In the genomic region with DNA sequence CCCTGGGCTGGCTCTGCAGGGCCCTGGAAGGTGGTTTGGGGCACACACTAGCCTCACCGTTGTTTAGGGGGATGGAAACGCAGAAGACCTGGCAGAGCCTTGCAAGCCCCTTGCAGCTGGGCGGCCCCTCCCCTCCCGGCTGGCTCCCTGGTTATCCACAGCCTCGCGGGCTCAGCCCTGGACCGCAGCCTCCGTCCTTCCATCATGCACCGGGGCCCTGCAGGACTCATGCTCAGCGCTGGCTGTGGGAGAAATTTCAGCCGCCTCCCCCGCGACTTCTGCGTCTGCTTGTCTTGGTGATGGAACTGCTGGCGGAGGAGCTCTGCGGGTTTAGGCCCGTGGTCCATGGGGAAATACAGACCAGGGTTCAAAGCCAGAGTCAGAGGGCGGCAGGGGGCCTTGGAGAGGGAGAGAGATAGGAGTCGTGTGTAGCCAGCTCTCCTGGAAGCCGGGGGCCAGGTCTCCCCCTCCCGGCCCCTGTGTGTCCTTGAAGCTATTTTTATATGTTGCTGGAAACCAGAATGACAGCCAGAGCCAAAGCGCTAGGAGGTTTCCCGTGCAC, we compare ENCODE assay signal across 11 cellular contexts.
A peak's percentile ranks its signal among the peaks of the same experiment; 100 is the strongest.
DNase-seq lines count a peak whose midpoint lies in the region; ATAC-seq, FAIRE-seq and TF ChIP-seq lines count a peak whose summit lies in the region.
"Had no signal": no experiment of that assay in that cellular context is flagged by ENCODE, and none has a peak within 500 bp of the region (broad histone marks: within the 10 kb centered on the region; RNA-seq: fewer than 3 reads in every experiment).

No MANE protein-coding gene starts in this region.

- no peak for FAIRE-seq in H1 (lab: Jason Lieb, UNC)

- H3K27me3 Mint-ChIP-seq in CD14-positive monocyte (ENCODE audit: low read depth in 3 of 3): peaks cover 14 to 28% (median 18%) of the 10 kb centered on the region in 3 donors
- peaks cover 0 to 4% (median 0%) of the 10 kb centered on the region in 5 donors for H3K27me3 Mint-ChIP-seq in naive thymus-derived CD8-positive, alpha-beta T cell

- no peak overlapping the region for H3K14ac ChIP-seq in H1 (ENCODE audit: insufficient read length)

- POLR2A ChIA-PET in H1 (lab: Charles Lee; ENCODE audit: partially characterized antibody): interaction anchor here (1.2 kb wide), 2 partner anchors 76 to 81 kb away, joined by 3 read pairs; partner anchors contain the start of gene IER5L
- POLR2A ChIA-PET in naive thymus-derived CD8-positive, alpha-beta T cell (lab: Charles Lee): interaction anchor here (0.9 to 3.1 kb wide), 5 partner anchors 10 to 18 kb away, joined by 3 to 12 read pairs (median 3); no protein-coding TSS in a partner anchor

- WGBS in H1 (ENCODE audit: extremely low coverage in 1 of 2, insufficient coverage in 1 of 2, insufficient read length in 1 of 2, insufficient replicate concordance in 2 of 2, low coverage in 1 of 2, low lambda C conversion rate in 2 of 2, missing lambda C conversion rate in 1 of 2), 2 experiments: 76% methylated on average over 23 of the region's 23 CpGs; no CpG with 5 or more reads in 1 of the 2 experiments
- 34% methylated on average over 23 of the region's 23 CpGs for whole genome bisulfite sequencing in liver

- no peaks in the 10 kb centered on the region for H4K20me1 ChIP-seq in H1 (replicated peaks in 1 of 2; ENCODE audit: control insufficient read depth in 1 of 2, insufficient read depth in 2 of 2, low read length in 2 of 2)

- H3K27me3 ChIP-seq in H1 (replicated peaks in 1 of 4; ENCODE audit: control insufficient read depth in 3 of 4, extremely low read depth in 1 of 4, insufficient read depth in 3 of 4, low read length in 3 of 4) (peaks cover under 1 to 14% (median 12%) of the 10 kb centered on the region in 4 experiments), liver (ENCODE audit: control insufficient read depth in 4 of 4, insufficient read depth in 4 of 4, low read length in 3 of 4) (peaks cover 0 to 7% (median 3%) of the 10 kb centered on the region in 4 donors)

- H3K79me2 ChIP-seq in H1 (ENCODE audit: control insufficient read depth in 1 of 2, insufficient read depth in 2 of 2, low read length in 2 of 2): no peaks in the 10 kb centered on the region

- no peak overlapping the region for H2BK12ac ChIP-seq in H1 (ENCODE audit: low read depth, low read length)

- no peaks in the 10 kb centered on the region for H3K36me3 Mint-ChIP-seq in CD14-positive monocyte
- H3K36me3 Mint-ChIP-seq in naive thymus-derived CD8-positive, alpha-beta T cell: no peaks in the 10 kb centered on the region

- no peaks in the 10 kb centered on the region for H3K79me1 ChIP-seq in H1 (ENCODE audit: low read depth, low read length)

- peak overlapping the region in 1 of 7 donors; percentile 6 for H3K27ac Mint-ChIP-seq in CD14-positive monocyte
- H3K27ac Mint-ChIP-seq in naive thymus-derived CD8-positive, alpha-beta T cell: no peak overlapping the region

- H4K91ac ChIP-seq in H1 (replicated peaks; ENCODE audit: insufficient read length, low read length): no peak overlapping the region

- H3K27ac ChIP-seq in H1 (ENCODE audit: low read depth, low read length): no peak overlapping the region
- H3K27ac ChIP-seq in liver (ENCODE audit: low read depth in 1 of 2, low read length in 2 of 2): no peak overlapping the region
- peak overlapping the region; percentile 58 for H3K27ac ChIP-seq in substantia nigra (ENCODE audit: low read depth, low read length, poor library complexity, severe bottlenecking)

- H3K4me1 Mint-ChIP-seq in CD14-positive monocyte: peaks cover 14% of the 10 kb centered on the region
- peaks cover 9 to 17% (median 14%) of the 10 kb centered on the region in 4 donors for H3K4me1 Mint-ChIP-seq in naive thymus-derived CD8-positive, alpha-beta T cell

- no peak overlapping the region; the same call in 1 of the 2 replicates for H4K8ac ChIP-seq in H1 (ENCODE audit: extremely low read depth, insufficient read depth, low read length)

- CTCF ChIA-PET in H1 (lab: Charles Lee; ENCODE audit: partially characterized antibody): interaction anchor here (0.6 to 2.6 kb wide), 8 partner anchors 13 to 355 kb away, joined by 3 to 10 read pairs (median 4); partner anchors contain the start of gene IER5L

- H3K36me3 ChIP-seq in H1 (ENCODE audit: control insufficient read depth in 2 of 4, insufficient read depth in 4 of 4, low read length in 3 of 4): no peaks in the 10 kb centered on the region
- H3K36me3 ChIP-seq in liver (ENCODE audit: control insufficient read depth in 4 of 4, insufficient read depth in 3 of 4, low read depth in 1 of 4, low read length in 3 of 4): no peaks in the 10 kb centered on the region

- no peak overlapping the region for H3K56ac ChIP-seq in H1 (replicated peaks; ENCODE audit: insufficient read length, low read depth, low read length)

- H3K4me3 ChIP-seq in H1 (ENCODE audit: extremely low read depth in 1 of 4, insufficient read depth in 2 of 4, low read depth in 3 of 4, low read length in 4 of 4): no peak overlapping the region
- H3K4me3 ChIP-seq in liver (ENCODE audit: low read depth in 1 of 3, low read length in 3 of 3): no peak overlapping the region

- H2BK15ac ChIP-seq in H1 (ENCODE audit: low read length): peak overlapping the region; percentile 61; the same call in 1 of the 2 replicates

- TF ChIP-seq RAD21 in H1 (IDR thresholded peaks at IDR 0.05 in 1 of 2, conservative IDR thresholded peaks at IDR 0.05 in 1 of 2; ENCODE audit: low read depth in 2 of 2, low read length in 2 of 2) (no peak), liver (IDR thresholded peaks at IDR 0.05) (peak in 1 of 2 donors; percentile 4)

- H3K9ac ChIP-seq in H1 (replicated peaks in 1 of 4; ENCODE audit: extremely low read depth in 1 of 4, low read depth in 3 of 4, low read length in 3 of 4): no peak overlapping the region
- H3K9ac ChIP-seq in liver (ENCODE audit: low read depth in 1 of 2, low read length in 2 of 2): no peak overlapping the region

- TF ChIP-seq POLR2A in H1 (IDR thresholded peaks at IDR 0.05; ENCODE audit: control extremely low read depth in 1 of 2, low read depth in 2 of 2, low read length in 2 of 2): no peak

- peaks cover 0 to 5% (median 2%) of the 10 kb centered on the region in 7 donors for H3K9me3 Mint-ChIP-seq in CD14-positive monocyte
- no peaks in the 10 kb centered on the region for H3K9me3 Mint-ChIP-seq in naive thymus-derived CD8-positive, alpha-beta T cell

- intact Hi-C loops in CD14-positive monocyte (cut with micrococcal nuclease): loop anchor here in 1 of 2 donors (10.0 kb wide), 1 partner anchor 111 kb away; no protein-coding TSS in a partner anchor

- no peak overlapping the region for H2AFZ ChIP-seq in H1 (ENCODE audit: low read length)

- H3K4me3 Mint-ChIP-seq in CD14-positive monocyte: no peak overlapping the region
- H3K4me3 Mint-ChIP-seq in naive thymus-derived CD8-positive, alpha-beta T cell: no peak overlapping the region

- H2AK5ac ChIP-seq in H1 (ENCODE audit: low read depth, low read length): no peak overlapping the region

- no peak overlapping the region for H2BK5ac ChIP-seq in H1 (ENCODE audit: low read depth, low read length)

- TF ChIP-seq CTCF in H1 (IDR thresholded peaks at IDR 0.05; ENCODE audit: control extremely low read depth in 1 of 3, insufficient read depth in 1 of 3, low read depth in 1 of 3, low read length in 3 of 3): no peak
- TF ChIP-seq CTCF in liver (IDR thresholded peaks at IDR 0.05; ENCODE audit: low read depth, low read length, missing input control): no peak
- TF ChIP-seq CTCF in CD14-positive monocyte (IDR thresholded peaks at IDR 0.05): no peak

- no peak for TF ChIP-seq EP300 in H1 (IDR thresholded peaks at IDR 0.05; ENCODE audit: borderline replicate concordance in 1 of 2, low read depth in 2 of 2, low read length in 2 of 2)

- no peak overlapping the region for H3K4ac ChIP-seq in H1 (replicated peaks; ENCODE audit: insufficient read length, low read depth, low read length)

- H2BK120ac ChIP-seq in H1 (replicated peaks; ENCODE audit: low read depth, low read length): no peak overlapping the region

- no peak overlapping the region for H3K23ac ChIP-seq in H1 (ENCODE audit: insufficient read length)

- no peaks in the 10 kb centered on the region for H3K9me3 ChIP-seq in H1 (ENCODE audit: insufficient read depth in 2 of 2, low read depth in 1 of 2, low read length in 1 of 2)
- H3K9me3 ChIP-seq in liver (ENCODE audit: control insufficient read depth in 4 of 4, low read length in 3 of 4): no peaks in the 10 kb centered on the region

- DNase-seq in SK-N-DZ (ENCODE audit: low spot score): peak; percentile 64
- no peak for DNase-seq in H1 (ENCODE audit: low read depth in 1 of 2, low spot score in 2 of 2)
- DNase-seq in substantia nigra (lab: John Stamatoyannopoulos, UW): peak in 22 of 49 donors; percentile 13 to 78 (median 26)
- no peak for DNase-seq in OCI-M1 (lab: John Stamatoyannopoulos, UW)
- no peak for DNase-seq in CD14-positive monocyte (ENCODE audit: low spot score)
- no peak for DNase-seq in naive thymus-derived CD8-positive, alpha-beta T cell
- DNase-seq in foreskin melanocyte: no peak
- DNase-seq: glutamatergic neuron; NCI-H1417 treated with DMSO at 0.1 percent for 48 hours; stimulated activated naive CD4-positive, alpha-beta T cell treated with Interleukin-2 at 50 U/mL for 16 hours had no signal

- no peak overlapping the region; the same call in 1 of the 2 replicates for H3K18ac ChIP-seq in H1 (ENCODE audit: extremely low read depth, low read length)

- H4K5ac ChIP-seq in H1 (ENCODE audit: insufficient read length, low read depth, low read length): no peak overlapping the region

- H3K23me2 ChIP-seq in H1 (ENCODE audit: low read depth, low read length): peaks cover 5% of the 10 kb centered on the region

- no peak overlapping the region for H3K4me2 ChIP-seq in H1 (ENCODE audit: insufficient read depth in 1 of 2, low read depth in 2 of 2, low read length in 2 of 2)

- H3K4me1 ChIP-seq in H1 (replicated peaks in 1 of 4; ENCODE audit: control insufficient read depth in 3 of 4, insufficient read depth in 4 of 4, low read length in 3 of 4) (peaks cover 0 to 12% (median 9%) of the 10 kb centered on the region in 4 experiments; a peak in 6 of 7 replicates), liver (ENCODE audit: control insufficient read depth in 4 of 4, insufficient read depth in 4 of 4, low read length in 3 of 4) (peaks cover 2 to 7% (median 5%) of the 10 kb centered on the region in 4 donors)

- no peak for ATAC-seq in naive thymus-derived CD8-positive, alpha-beta T cell

- no peak overlapping the region for H2BK20ac ChIP-seq in H1 (ENCODE audit: low read length)

TF ChIP-seq in H1, 55 proteins besides CTCF, POLR2A, EP300 and RAD21 (continues in another document):
- no peak for TF ChIP-seq JUND (IDR thresholded peaks at IDR 0.05; ENCODE audit: low read length)
- TF ChIP-seq HDAC6 (IDR thresholded peaks at IDR 0.05; ENCODE audit: low read depth, low read length): no peak
- no peak for TF ChIP-seq KDM5A (IDR thresholded peaks at IDR 0.05; ENCODE audit: low read length)
- TF ChIP-seq TCF12 (IDR thresholded peaks at IDR 0.05; ENCODE audit: low read depth, low read length): no peak

TF ChIP-seq in liver, 16 proteins besides CTCF, POLR2A, EP300 and RAD21 (continues in another document):
- TF ChIP-seq JUND (IDR thresholded peaks at IDR 0.05): no peak
- TF ChIP-seq HNF4G (IDR thresholded peaks at IDR 0.05): no peak
- TF ChIP-seq RXRA (IDR thresholded peaks at IDR 0.05): no peak
- peak; percentile 39 for TF ChIP-seq NR2F2 (IDR thresholded peaks at IDR 0.05)
- no peak for TF ChIP-seq SP1 (IDR thresholded peaks at IDR 0.05)
- no peak for TF ChIP-seq FOXA2 (IDR thresholded peaks at IDR 0.05)
